8 cellular contexts compared by ENCODE assay signal in the genomic region with DNA sequence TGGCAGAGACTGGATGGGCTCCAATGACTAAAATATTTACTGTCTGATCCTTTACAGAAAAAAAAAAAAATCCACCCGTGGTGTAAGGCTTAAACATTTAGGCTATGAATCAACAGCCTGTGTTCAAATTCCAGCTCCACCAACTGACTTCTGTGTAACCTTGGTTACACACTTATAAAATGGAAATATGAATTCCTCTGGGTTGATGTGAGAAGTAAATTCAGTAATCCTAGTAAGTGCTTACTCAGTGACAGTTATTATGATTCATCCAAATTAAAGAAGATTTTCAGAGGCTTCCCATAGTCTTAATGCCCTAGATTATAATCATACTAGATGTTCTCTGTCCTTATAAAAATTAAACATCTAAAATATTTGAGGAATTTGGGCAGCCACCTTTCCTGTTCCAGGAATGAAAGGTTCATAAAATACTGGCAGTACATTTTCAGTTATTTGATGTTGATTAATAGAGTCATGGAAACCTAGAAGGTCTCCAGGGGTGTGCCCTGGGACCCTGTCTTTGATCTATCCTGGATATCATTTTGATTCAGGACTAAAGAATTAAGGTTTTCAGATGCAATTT.
DNase-seq lines count a peak whose midpoint lies in the region; ATAC-seq and TF ChIP-seq lines count a peak whose summit lies in the region.
"Had no signal": no experiment of that assay in that cellular context is flagged by ENCODE, and none has a peak within 500 bp of the region (broad histone marks: within the 10 kb centered on the region; RNA-seq: fewer than 3 reads in every experiment).

No MANE protein-coding gene starts in this region.

- no peak for TF ChIP-seq POLR2A in ovary (IDR thresholded peaks at IDR 0.05)

- no peaks in the 10 kb centered on the region for H3K27me3 Mint-ChIP-seq in T-helper 17 cell

- H3K27me3 ChIP-seq in right atrium auricular region = no peaks in the 10 kb centered on the region
- H3K27me3 ChIP-seq in ovary = no peaks in the 10 kb centered on the region

- H3K27ac ChIP-seq in right atrium auricular region (peak overlapping the region; percentile 31 to 66), ovary (no peak overlapping the region)

- H3K4me3 Mint-ChIP-seq in T-helper 17 cell = no peak overlapping the region

- no peak for ATAC-seq in T-helper 17 cell

- DNase-seq in HS-27A (ENCODE audit: low read depth) = peak; percentile 96
- DNase-seq in amniotic epithelial cell (ENCODE audit: low read depth) = peak; percentile 96
- DNase-seq in right atrium auricular region (ENCODE audit: low spot score) = no peak
- peak; percentile 97 for DNase-seq in stromal cell of bone marrow (ENCODE audit: low read depth)
- DNase-seq in middle frontal gyrus (ENCODE audit: extremely low spot score, low spot score) = no peak
- DNase-seq in T-helper 17 cell = no peak
- no peak for DNase-seq in ovary
- DNase-seq: NK-92 treated with Interleukin-12 subunit alpha and Interleukin-12 subunit beta, amount 100 ng/mL, for 24 hours had no signal

- H3K36me3 ChIP-seq in right atrium auricular region (no peaks in the 10 kb centered on the region), ovary (no peaks in the 10 kb centered on the region)

- intact Hi-C loops in ovary (cut with DNase I) = no loop called here

- WGBS in ovary, 3 donors = 0% methylated on average over 1 of the region's 1 CpG

- no peaks in the 10 kb centered on the region for H3K36me3 Mint-ChIP-seq in T-helper 17 cell (ENCODE audit: low read depth)

- TF ChIP-seq CTCF in right atrium auricular region (IDR thresholded peaks at IDR 0.05) (no peak), ovary (IDR thresholded peaks at IDR 0.05) (no peak)

- no peaks in the 10 kb centered on the region for H3K4me1 Mint-ChIP-seq in T-helper 17 cell

- TF ChIP-seq EP300 in ovary (IDR thresholded peaks at IDR 0.05) = no peak

- H3K4me3 ChIP-seq in right atrium auricular region (no peak overlapping the region), ovary (no peak overlapping the region)

- H3K9me3 ChIP-seq in right atrium auricular region (no peaks in the 10 kb centered on the region), T-helper 17 cell (ENCODE audit: control insufficient read depth, low read length, poor library complexity, severe bottlenecking) (no peaks in the 10 kb centered on the region), ovary (no peaks in the 10 kb centered on the region)

- no peak overlapping the region for H3K27ac Mint-ChIP-seq in T-helper 17 cell

- H3K4me1 ChIP-seq in right atrium auricular region (peaks cover 0 to 6% of the 10 kb centered on the region in 2 donors), ovary (ENCODE audit: insufficient read depth) (peaks cover 2% of the 10 kb centered on the region)

Comparison
In these comparisons a context has a peak if more than half of its experiments do, and no peak if none do; other contexts are left out.
1. DNase-seq: peak in HS-27A (single experiment), amniotic epithelial cell (single experiment) and stromal cell of bone marrow (single experiment); none in right atrium auricular region (single experiment), middle frontal gyrus (single experiment), T-helper 17 cell (0 of 3) and ovary (0 of 5).
2. H3K27ac ChIP-seq: peak in right atrium auricular region (2 of 2); none in ovary (0 of 2).